In the genomic region with DNA sequence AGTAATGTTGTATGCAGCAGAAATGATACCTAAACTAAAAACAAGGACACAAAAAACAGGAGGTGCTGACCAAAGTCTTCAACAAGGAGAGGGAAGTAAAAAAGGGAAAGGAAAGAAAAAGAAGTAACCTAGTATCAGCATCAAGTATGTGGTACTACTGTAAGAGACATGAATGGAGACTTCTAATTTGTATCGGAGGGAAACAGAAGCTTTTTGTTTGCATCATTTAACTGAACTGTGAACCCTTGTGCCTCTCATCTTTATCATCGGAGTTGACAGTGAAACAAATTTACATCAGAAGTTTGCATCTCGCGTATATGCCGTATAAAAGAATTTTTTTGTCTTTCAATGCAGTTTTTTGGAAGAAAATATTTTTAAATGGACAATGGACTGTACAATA, we compare ENCODE assay signal across 1 cellular context.
TF ChIP-seq lines count a peak whose summit lies in the region.

No MANE protein-coding gene starts in this region.

TF ChIP-seq in GM23338, 12 proteins besides CTCF, POLR2A, EP300 and RAD21 (continued from another document):
- TF ChIP-seq REST (IDR thresholded peaks at IDR 0.05; ENCODE audit: unreplicated experiment) (no peak), JUNB (IDR thresholded peaks at IDR 0.05; ENCODE audit: unreplicated experiment) (no peak), EZH2phosphoT487 (IDR thresholded peaks at IDR 0.05; ENCODE audit: unreplicated experiment) (no peak), STAT1 (IDR thresholded peaks at IDR 0.05; ENCODE audit: unreplicated experiment) (no peak), ZNF462 (CRISPR knock-in tag; IDR thresholded peaks at IDR 0.05) (no peak), EZH2 (IDR thresholded peaks at IDR 0.05; ENCODE audit: low read depth, unreplicated experiment) (no peak)
